In the genomic region with DNA sequence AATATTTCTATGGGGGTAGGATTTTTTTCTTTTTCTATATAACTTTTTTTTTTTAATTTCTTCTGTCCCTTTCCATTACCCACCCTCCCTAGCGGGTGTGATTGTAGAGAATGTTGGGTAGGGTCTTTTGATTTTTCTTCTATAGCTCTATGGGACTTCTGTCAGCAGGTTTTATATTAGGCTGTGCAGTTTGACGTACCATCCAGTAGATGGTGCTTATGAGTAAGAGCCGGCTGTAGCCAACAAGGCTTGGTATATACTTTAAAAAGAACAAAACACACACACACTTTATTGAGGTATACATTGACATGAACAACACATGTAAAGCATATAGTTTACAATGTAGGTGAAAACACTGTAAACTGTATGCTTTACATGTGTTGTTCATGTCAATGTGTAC, we compare ENCODE assay signal across 10 cellular contexts.
DNase-seq lines count a peak whose midpoint lies in the region; ATAC-seq, FAIRE-seq and TF ChIP-seq lines count a peak whose summit lies in the region.
"Had no signal": no experiment of that assay in that cellular context is flagged by ENCODE, and none has a peak within 500 bp of the region (broad histone marks: within the 10 kb centered on the region; RNA-seq: fewer than 3 reads in every experiment).

No MANE protein-coding gene starts in this region.

- peaks cover 4% of the 10 kb centered on the region for H3K9me3 ChIP-seq in hepatocyte (ENCODE audit: low read depth)

- H4K20me1 ChIP-seq in hepatocyte (ENCODE audit: insufficient read depth, poor library complexity, severe bottlenecking): no peaks in the 10 kb centered on the region

- POLR2A ChIA-PET in RWPE1 (lab: Yijun Ruan, JAX; ENCODE audit: low non-redundant PET): no interaction called here

- 31% methylated on average over 3 of the region's 3 CpGs for WGBS in hepatocyte (ENCODE audit: low lambda C conversion rate, missing lambda C conversion rate)

- ATAC-seq in GM18867 (IDR thresholded peaks at IDR 0.05; ENCODE audit: unreplicated experiment) (peak; percentile 80), HG03280 (IDR thresholded peaks at IDR 0.05; ENCODE audit: unreplicated experiment) (no peak), GM18909 (IDR thresholded peaks at IDR 0.05; ENCODE audit: poor library complexity, unreplicated experiment) (no peak)

- CTCF ChIA-PET in RWPE1 (lab: Yijun Ruan, JAX): interaction anchor here (0.7 kb wide), 1 partner anchor 50 kb away, joined by 3 read pairs; no protein-coding TSS in a partner anchor

- no peaks in the 10 kb centered on the region for H3K9me2 ChIP-seq in hepatocyte (replicated peaks; ENCODE audit: insufficient read depth)

- H3K4me2 ChIP-seq in hepatocyte: no peak overlapping the region

- H3K4me1 ChIP-seq in hepatocyte (ENCODE audit: insufficient read depth): no peaks in the 10 kb centered on the region

- no peak overlapping the region for H2AFZ ChIP-seq in hepatocyte

- no peaks in the 10 kb centered on the region for H3K79me2 ChIP-seq in hepatocyte

- H3K27me3 ChIP-seq in hepatocyte: no peaks in the 10 kb centered on the region

- FAIRE-seq in D721Med (lab: Jason Lieb, UNC): peak; percentile 66
- FAIRE-seq: islet of Langerhans had no signal

- DNase-seq in D721Med (ENCODE audit: insufficient read length, low spot score) (no peak), RWPE1 (ENCODE audit: low spot score) (no peak), hepatocyte (ENCODE audit: low spot score) (no peak), cerebellar cortex (ENCODE audit: low spot score) (no peak)
- no peak for DNase-seq in activated CD4-positive, alpha-beta T cell treated with anti-CD3 and anti-CD28 coated beads for 1 hour
- DNase-seq: KG1 had no signal

- H3K36me3 ChIP-seq in hepatocyte (replicated peaks; ENCODE audit: insufficient read depth, low read depth): no peaks in the 10 kb centered on the region

- H3K4me3 ChIP-seq in hepatocyte: no peak overlapping the region

- H3K27ac ChIP-seq in RWPE1 (no peak overlapping the region), hepatocyte (no peak overlapping the region)

- TF ChIP-seq CTCF in D721Med (IDR thresholded peaks at IDR 0.05; ENCODE audit: insufficient read depth, missing control alignments) (no peak), RWPE1 (conservative IDR thresholded peaks at IDR 0.05; ENCODE audit: low read depth) (peak; percentile 22; the same call in 1 of the 2 replicates), hepatocyte (IDR thresholded peaks at IDR 0.05; ENCODE audit: poor library complexity) (peak; percentile 34)
